8 cellular contexts compared by ENCODE assay signal in genomic region chr17:77528516-77529327, GRCh38.
A peak's percentile ranks its signal among the peaks of the same experiment; 100 is the strongest.
DNase-seq lines count a peak whose midpoint lies in the region; TF ChIP-seq lines count a peak whose summit lies in the region.

No MANE protein-coding gene starts in this region.

- H3K27ac Mint-ChIP-seq in activated naive CD4-positive, alpha-beta T cell treated with anti-CD3 and anti-CD28 coated beads, Interleukin-2, amount 50 U/mL, for 24 hours: no peak overlapping the region

- DNase-seq in NCI-H146 treated with DMSO at 0.1 percent for 48 hours (lab: John Stamatoyannopoulos, UW; ENCODE audit: unreplicated experiment) (peak; percentile 28), left kidney (ENCODE audit: low read depth, low spot score) (peak; percentile 91), amniotic stem cell (lab: John Stamatoyannopoulos, UW) (no peak), LoVo (ENCODE audit: low spot score) (no peak), testis (no peak)

- H3K4me1 ChIP-seq in BLaER1 treated with 17β-estradiol and CSF1 and Interleukin-3, amounts not matched to agents 10 nM and 100 nM: peaks cover 5 to 27% (median 23%) of the 10 kb centered on the region in 10 experiments
- H3K4me1 ChIP-seq in thymus (ENCODE audit: control insufficient read depth, insufficient read depth, low read length): peaks cover 8% of the 10 kb centered on the region
- peaks cover 5% of the 10 kb centered on the region for H3K4me1 ChIP-seq in testis

- intact Hi-C loops in testis (cut with DNase I; ENCODE audit: low total_unique reads): no loop called here

- peak overlapping the region; percentile 32 to 73 (median 62) for H3K4me3 ChIP-seq in BLaER1 treated with 17β-estradiol and CSF1 and Interleukin-3, amounts not matched to agents 10 nM and 100 nM
- H3K4me3 ChIP-seq in thymus (ENCODE audit: low read length) (peak overlapping the region; percentile 36), testis (peak overlapping the region in 1 of 2 donors; percentile 53)

- no peaks in the 10 kb centered on the region for H3K36me3 Mint-ChIP-seq in activated naive CD4-positive, alpha-beta T cell treated with anti-CD3 and anti-CD28 coated beads, Interleukin-2, amount 50 U/mL, for 24 hours

- WGBS in thymus: 3% methylated on average over 66 of the region's 66 CpGs
- WGBS in testis, 2 donors: 0 to 2% methylated on average over 17 to 66 of the region's 66 CpGs

- H3K4me1 Mint-ChIP-seq in activated naive CD4-positive, alpha-beta T cell treated with anti-CD3 and anti-CD28 coated beads, Interleukin-2, amount 50 U/mL, for 24 hours: peaks cover 4% of the 10 kb centered on the region

- no peaks in the 10 kb centered on the region for H3K36me3 ChIP-seq in BLaER1 treated with 17β-estradiol and CSF1 and Interleukin-3, amounts not matched to agents 10 nM and 100 nM
- H3K36me3 ChIP-seq in thymus (ENCODE audit: control insufficient read depth, insufficient read depth) (no peaks in the 10 kb centered on the region), testis (ENCODE audit: low read depth, missing control alignments) (no peaks in the 10 kb centered on the region)

- TF ChIP-seq CTCF in testis (IDR thresholded peaks at IDR 0.05): no peak

- H3K9me3 ChIP-seq in BLaER1 treated with 17β-estradiol and CSF1 and Interleukin-3, amounts not matched to agents 10 nM and 100 nM (replicated peaks in 1 of 11): peaks cover 1 to 12% (median 5%) of the 10 kb centered on the region in 11 experiments
- H3K9me3 ChIP-seq in thymus (ENCODE audit: control insufficient read depth): no peaks in the 10 kb centered on the region
- H3K9me3 ChIP-seq in testis: no peaks in the 10 kb centered on the region

- no peaks in the 10 kb centered on the region; a peak in 1 of 22 replicates for H4K20me1 ChIP-seq in BLaER1 treated with 17β-estradiol and CSF1 and Interleukin-3, amounts not matched to agents 10 nM and 100 nM

- no peaks in the 10 kb centered on the region for H3K9me3 Mint-ChIP-seq in activated naive CD4-positive, alpha-beta T cell treated with anti-CD3 and anti-CD28 coated beads, Interleukin-2, amount 50 U/mL, for 24 hours

- no peak for TF ChIP-seq POLR2A in testis (IDR thresholded peaks at IDR 0.05)

- H3K27me3 ChIP-seq in BLaER1 treated with 17β-estradiol and CSF1 and Interleukin-3, amounts not matched to agents 10 nM and 100 nM: peaks cover 5 to 36% (median 11%) of the 10 kb centered on the region in 11 experiments; a peak in 19 of 22 replicates
- H3K27me3 ChIP-seq in thymus (ENCODE audit: control insufficient read depth, insufficient read depth) (peaks cover 9% of the 10 kb centered on the region), testis (no peaks in the 10 kb centered on the region)

- peak overlapping the region in 7 of 11 experiments; percentile 48 to 69 (median 60); a peak in 12 of 22 replicates for H3K27ac ChIP-seq in BLaER1 treated with 17β-estradiol and CSF1 and Interleukin-3, amounts not matched to agents 10 nM and 100 nM
- H3K27ac ChIP-seq in thymus (ENCODE audit: low read depth) (no peak overlapping the region), testis (no peak overlapping the region)

- H3K9ac ChIP-seq in BLaER1 treated with 17β-estradiol and CSF1 and Interleukin-3, amounts not matched to agents 10 nM and 100 nM: peak overlapping the region in 9 of 11 experiments; percentile 21 to 79 (median 72); a peak in 15 of 22 replicates

- peak overlapping the region; percentile 85 to 99 (median 96) for H3K4me2 ChIP-seq in BLaER1 treated with 17β-estradiol and CSF1 and Interleukin-3, amounts not matched to agents 10 nM and 100 nM

- H3K27me3 Mint-ChIP-seq in activated naive CD4-positive, alpha-beta T cell treated with anti-CD3 and anti-CD28 coated beads, Interleukin-2, amount 50 U/mL, for 24 hours: peaks cover 3% of the 10 kb centered on the region

- H3K4me3 Mint-ChIP-seq in activated naive CD4-positive, alpha-beta T cell treated with anti-CD3 and anti-CD28 coated beads, Interleukin-2, amount 50 U/mL, for 24 hours: peak overlapping the region; percentile 54

Comparison
In these comparisons a context has a peak if more than half of its experiments do, and no peak if none do; other contexts are left out.
1. H3K27ac ChIP-seq: peak in BLaER1 treated with 17β-estradiol and CSF1 and Interleukin-3, amounts not matched to agents 10 nM and 100 nM (7 of 11); none in thymus (single experiment) and testis (0 of 2).
2. DNase-seq: peak in NCI-H146 treated with DMSO at 0.1 percent for 48 hours (single experiment) and left kidney (single experiment); none in amniotic stem cell (single experiment), LoVo (single experiment) and testis (single experiment).